In the genomic region with DNA sequence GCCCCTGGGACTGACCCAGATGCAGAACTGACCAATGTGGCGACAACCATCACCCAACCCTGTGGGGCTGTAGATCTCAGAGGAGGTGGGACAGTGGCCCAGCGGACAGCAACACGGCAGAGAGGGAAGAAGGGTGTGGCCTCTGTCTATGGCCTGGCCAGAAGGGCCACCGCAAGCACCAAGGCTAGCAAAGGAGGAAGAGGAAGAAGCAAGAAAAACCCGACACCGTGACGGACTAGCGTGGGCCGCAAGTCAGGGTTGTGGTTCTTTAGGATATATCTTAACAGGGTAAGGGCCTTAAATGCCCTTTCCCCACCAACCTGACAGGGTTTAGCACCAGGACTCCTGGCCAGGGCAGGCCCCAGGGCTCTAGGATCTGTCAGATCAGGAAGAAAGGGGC, we compare ENCODE assay signal across 9 cellular contexts.
DNase-seq lines count a peak whose midpoint lies in the region; ATAC-seq, FAIRE-seq and TF ChIP-seq lines count a peak whose summit lies in the region.
"Had no signal": no experiment of that assay in that cellular context is flagged by ENCODE, and none has a peak within 500 bp of the region (broad histone marks: within the 10 kb centered on the region; RNA-seq: fewer than 3 reads in every experiment).

No MANE protein-coding gene starts in this region.

- H3K9me3 ChIP-seq in neutrophil, result no peaks in the 10 kb centered on the region
- H3K9me3 ChIP-seq in SK-N-SH, result no peaks in the 10 kb centered on the region

- peak; percentile 60 for ATAC-seq in HG03521 (IDR thresholded peaks at IDR 0.05; ENCODE audit: unreplicated experiment)
- peak; percentile 19 for ATAC-seq in central memory CD8-positive, alpha-beta T cell (replicated peaks; ENCODE audit: extremely low read depth, poor library complexity, severe bottlenecking)
- no peak for ATAC-seq in activated T-helper 17 cell treated with anti-CD3 and anti-CD28 coated beads, Interleukin-2, amount 50 U/mL, for 72 hours (replicated peaks)
- ATAC-seq in activated CD8-positive, alpha-beta T cell treated with anti-CD3 and anti-CD28 coated beads for 36 hours, result no peak

- no peak for TF ChIP-seq RAD21 in SK-N-SH (IDR thresholded peaks at IDR 0.05; ENCODE audit: low read length)

- FAIRE-seq in GM12892 (lab: Jason Lieb, UNC), result peak; percentile 77

- H3K36me3 Mint-ChIP-seq in central memory CD8-positive, alpha-beta T cell (ENCODE audit: insufficient read depth), result peaks cover 2% of the 10 kb centered on the region
- H3K36me3 Mint-ChIP-seq in endothelial cell (ENCODE audit: low read depth, unreplicated experiment), result no peaks in the 10 kb centered on the region
- peaks cover 7% of the 10 kb centered on the region for H3K36me3 Mint-ChIP-seq in activated T-helper 17 cell treated with anti-CD3 and anti-CD28 coated beads, Interleukin-2, amount 50 U/mL, for 72 hours (ENCODE audit: low read depth)
- H3K36me3 Mint-ChIP-seq in activated CD8-positive, alpha-beta T cell treated with anti-CD3 and anti-CD28 coated beads for 36 hours (ENCODE audit: low read depth), result peaks cover 16% of the 10 kb centered on the region

- H3K4me2 ChIP-seq in SK-N-SH, result no peak overlapping the region

- TF ChIP-seq POLR2A in GM12892 (IDR thresholded peaks at IDR 0.05; ENCODE audit: low read depth, low read length), result no peak

- H4K20me1 ChIP-seq in SK-N-SH (ENCODE audit: insufficient read depth), result no peaks in the 10 kb centered on the region

- no peak overlapping the region for H2AFZ ChIP-seq in SK-N-SH (ENCODE audit: low read depth)

- 97% methylated on average over 9 of the region's 9 CpGs for WGBS in SK-N-SH (ENCODE audit: low lambda C conversion rate)

- H3K9me2 ChIP-seq in SK-N-SH, result no peaks in the 10 kb centered on the region

- TF ChIP-seq EP300 in SK-N-SH (IDR thresholded peaks at IDR 0.05; ENCODE audit: borderline replicate concordance in 1 of 2, low read depth in 1 of 2, low read length in 1 of 2), result no peak

- H3K36me3 ChIP-seq in neutrophil (peaks cover 13% of the 10 kb centered on the region), SK-N-SH (replicated peaks in 1 of 2; ENCODE audit: control insufficient read depth in 1 of 2, insufficient read depth in 2 of 2, low read length in 1 of 2) (no peaks in the 10 kb centered on the region)

- CTCF ChIA-PET in SK-N-SH (lab: Yijun Ruan, JAX), result interaction anchor here (1.7 to 1.8 kb wide), 2 partner anchors 69 to 92 kb away, joined by 5 to 6 read pairs; no protein-coding TSS in a partner anchor
- CTCF ChIA-PET in activated CD8-positive, alpha-beta T cell treated with anti-CD3 and anti-CD28 coated beads for 36 hours (lab: Charles Lee), result no interaction called here

- peak; percentile 47 for DNase-seq in GM12892 (ENCODE audit: insufficient read length)
- DNase-seq in central memory CD8-positive, alpha-beta T cell (ENCODE audit: low spot score in 2 of 2), result no peak
- DNase-seq in endothelial cell (ENCODE audit: low spot score), result no peak
- no peak for DNase-seq in SK-N-SH
- no peak for DNase-seq in activated CD8-positive, alpha-beta T cell treated with anti-CD3 and anti-CD28 coated beads for 36 hours
- DNase-seq: effector CD4-positive, alpha-beta T cell had no signal

- intact Hi-C loops in activated CD8-positive, alpha-beta T cell treated with anti-CD3 and anti-CD28 coated beads for 36 hours (cut with micrococcal nuclease), result no loop called here

- no peaks in the 10 kb centered on the region for H3F3A ChIP-seq in SK-N-SH (replicated peaks; ENCODE audit: insufficient read depth)

- H3K27ac Mint-ChIP-seq in central memory CD8-positive, alpha-beta T cell (ENCODE audit: low read depth), result peak overlapping the region; percentile 87
- H3K27ac Mint-ChIP-seq in endothelial cell (ENCODE audit: unreplicated experiment), result no peak overlapping the region
- H3K27ac Mint-ChIP-seq in activated T-helper 17 cell treated with anti-CD3 and anti-CD28 coated beads, Interleukin-2, amount 50 U/mL, for 72 hours, result no peak overlapping the region
- no peak overlapping the region for H3K27ac Mint-ChIP-seq in activated CD8-positive, alpha-beta T cell treated with anti-CD3 and anti-CD28 coated beads for 36 hours

- H3K27ac ChIP-seq in neutrophil (peak overlapping the region; percentile 75), SK-N-SH (ENCODE audit: low read depth in 2 of 2, low read length in 1 of 2) (peak overlapping the region in 1 of 2 experiments; percentile 86; a peak in 2 of 4 replicates)

- H3K79me2 ChIP-seq in SK-N-SH (ENCODE audit: insufficient read depth), result 0 out of 2 replicates have a peak, but pooled peaks cover 4% of the 10 kb centered on the region

- TF ChIP-seq CTCF in neutrophil (IDR thresholded peaks at IDR 0.05) (no peak), endothelial cell (IDR thresholded peaks at IDR 0.05; ENCODE audit: unreplicated experiment) (no peak), SK-N-SH (IDR thresholded peaks at IDR 0.05) (no peak)
- no peak for TF ChIP-seq CTCF in activated CD8-positive, alpha-beta T cell treated with anti-CD3 and anti-CD28 coated beads for 36 hours (IDR thresholded peaks at IDR 0.05)

- no peak overlapping the region for H3K4me3 Mint-ChIP-seq in central memory CD8-positive, alpha-beta T cell
- H3K4me3 Mint-ChIP-seq in endothelial cell (ENCODE audit: unreplicated experiment), result no peak overlapping the region
- H3K4me3 Mint-ChIP-seq in activated T-helper 17 cell treated with anti-CD3 and anti-CD28 coated beads, Interleukin-2, amount 50 U/mL, for 72 hours, result no peak overlapping the region
- no peak overlapping the region for H3K4me3 Mint-ChIP-seq in activated CD8-positive, alpha-beta T cell treated with anti-CD3 and anti-CD28 coated beads for 36 hours

- H3K4me1 Mint-ChIP-seq in central memory CD8-positive, alpha-beta T cell, result peaks cover 66% of the 10 kb centered on the region
- peaks cover 42% of the 10 kb centered on the region for H3K4me1 Mint-ChIP-seq in endothelial cell (ENCODE audit: unreplicated experiment)
- peaks cover 13% of the 10 kb centered on the region for H3K4me1 Mint-ChIP-seq in activated T-helper 17 cell treated with anti-CD3 and anti-CD28 coated beads, Interleukin-2, amount 50 U/mL, for 72 hours
- H3K4me1 Mint-ChIP-seq in activated CD8-positive, alpha-beta T cell treated with anti-CD3 and anti-CD28 coated beads for 36 hours (ENCODE audit: low read depth), result peaks cover 76% of the 10 kb centered on the region

- H3K27me3 ChIP-seq in neutrophil (no peaks in the 10 kb centered on the region), SK-N-SH (ENCODE audit: insufficient read depth) (no peaks in the 10 kb centered on the region)

- H3K27me3 Mint-ChIP-seq in central memory CD8-positive, alpha-beta T cell, result no peaks in the 10 kb centered on the region
- peaks cover 12% of the 10 kb centered on the region for H3K27me3 Mint-ChIP-seq in endothelial cell (ENCODE audit: unreplicated experiment)
- H3K27me3 Mint-ChIP-seq in activated T-helper 17 cell treated with anti-CD3 and anti-CD28 coated beads, Interleukin-2, amount 50 U/mL, for 72 hours, result no peaks in the 10 kb centered on the region
- H3K27me3 Mint-ChIP-seq in activated CD8-positive, alpha-beta T cell treated with anti-CD3 and anti-CD28 coated beads for 36 hours, result no peaks in the 10 kb centered on the region

- POLR2A ChIA-PET in SK-N-SH (lab: Yijun Ruan, JAX), result no interaction called here
- POLR2A ChIA-PET in activated CD8-positive, alpha-beta T cell treated with anti-CD3 and anti-CD28 coated beads for 36 hours (lab: Charles Lee), result no interaction called here

- H3K4me3 ChIP-seq in neutrophil (ENCODE audit: low read depth in 1 of 2, low read length in 1 of 2), result peak overlapping the region; percentile 24 to 36
- no peak overlapping the region for H3K4me3 ChIP-seq in SK-N-SH (ENCODE audit: low read depth in 2 of 2, low read length in 1 of 2)

- no peaks in the 10 kb centered on the region for H3K9me3 Mint-ChIP-seq in central memory CD8-positive, alpha-beta T cell
- no peaks in the 10 kb centered on the region for H3K9me3 Mint-ChIP-seq in endothelial cell (ENCODE audit: unreplicated experiment)
- no peaks in the 10 kb centered on the region for H3K9me3 Mint-ChIP-seq in activated T-helper 17 cell treated with anti-CD3 and anti-CD28 coated beads, Interleukin-2, amount 50 U/mL, for 72 hours
- no peaks in the 10 kb centered on the region for H3K9me3 Mint-ChIP-seq in activated CD8-positive, alpha-beta T cell treated with anti-CD3 and anti-CD28 coated beads for 36 hours

- peaks cover 21 to 49% of the 10 kb centered on the region in 2 experiments for H3K4me1 ChIP-seq in neutrophil (ENCODE audit: control insufficient read depth in 1 of 2, insufficient read depth in 1 of 2, low read depth in 1 of 2, low read length in 1 of 2)
- peaks cover 15 to 79% of the 10 kb centered on the region in 2 experiments for H3K4me1 ChIP-seq in SK-N-SH (ENCODE audit: control insufficient read depth in 1 of 2, insufficient read depth in 2 of 2, low read depth in 1 of 2, low read length in 1 of 2)

- H3K9ac ChIP-seq in SK-N-SH, result no peak overlapping the region

TF ChIP-seq in SK-N-SH, 30 proteins besides CTCF, POLR2A, EP300 and RAD21 (continues in another document):
- TF ChIP-seq CHD2 (IDR thresholded peaks at IDR 0.05; ENCODE audit: low read length, partially characterized antibody) (no peak), TAF1 (IDR thresholded peaks at IDR 0.05; ENCODE audit: borderline replicate concordance, low read depth, low read length) (no peak), NRF1 (IDR thresholded peaks at IDR 0.05; ENCODE audit: low read depth, low read length) (no peak), MXI1 (IDR thresholded peaks at IDR 0.05; ENCODE audit: low read depth, low read length) (no peak), FOSL2 (IDR thresholded peaks at IDR 0.05; ENCODE audit: borderline replicate concordance, low read depth) (no peak), GABPA (IDR thresholded peaks at IDR 0.05; ENCODE audit: low read depth) (no peak), ELF1 (IDR thresholded peaks at IDR 0.05) (no peak), FOXJ3 (CRISPR knock-in tag; IDR thresholded peaks at IDR 0.05) (no peak), RXRA (IDR thresholded peaks at IDR 0.05; ENCODE audit: borderline replicate concordance, low read depth) (no peak)
- TF ChIP-seq, protein P1, sequence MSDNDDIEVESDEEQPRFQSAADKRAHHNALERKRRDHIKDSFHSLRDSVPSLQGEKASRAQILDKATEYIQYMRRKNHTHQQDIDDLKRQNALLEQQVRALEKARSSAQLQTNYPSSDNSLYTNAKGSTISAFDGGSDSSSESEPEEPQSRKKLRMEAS (IDR thresholded peaks at IDR 0.05; ENCODE audit: low read depth), result no peak
- TF ChIP-seq, protein P2, sequence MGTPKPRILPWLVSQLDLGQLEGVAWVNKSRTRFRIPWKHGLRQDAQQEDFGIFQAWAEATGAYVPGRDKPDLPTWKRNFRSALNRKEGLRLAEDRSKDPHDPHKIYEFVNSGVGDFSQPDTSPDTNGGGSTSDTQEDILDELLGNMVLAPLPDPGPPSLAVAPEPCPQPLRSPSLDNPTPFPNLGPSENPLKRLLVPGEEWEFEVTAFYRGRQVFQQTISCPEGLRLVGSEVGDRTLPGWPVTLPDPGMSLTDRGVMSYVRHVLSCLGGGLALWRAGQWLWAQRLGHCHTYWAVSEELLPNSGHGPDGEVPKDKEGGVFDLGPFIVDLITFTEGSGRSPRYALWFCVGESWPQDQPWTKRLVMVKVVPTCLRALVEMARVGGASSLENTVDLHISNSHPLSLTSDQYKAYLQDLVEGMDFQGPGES (IDR thresholded peaks at IDR 0.05; ENCODE audit: low read depth, low read length), result no peak

Comparison
In these comparisons a context has a peak if more than half of its experiments do, and no peak if none do; other contexts are left out.
1. ATAC-seq: peak in HG03521 (single experiment) and central memory CD8-positive, alpha-beta T cell (single experiment); none in activated T-helper 17 cell treated with anti-CD3 and anti-CD28 coated beads, Interleukin-2, amount 50 U/mL, for 72 hours (single experiment) and activated CD8-positive, alpha-beta T cell treated with anti-CD3 and anti-CD28 coated beads for 36 hours (single experiment).
2. H3K4me3 ChIP-seq: peak in neutrophil (2 of 2); none in SK-N-SH (0 of 2).